ENCODE assay signal across 6 cellular contexts in genomic region chr11:106727261-106727660, GRCh38.
"Had no signal": no experiment of that assay in that cellular context is flagged by ENCODE, and none has a peak within 500 bp of the region (broad histone marks: within the 10 kb centered on the region; RNA-seq: fewer than 3 reads in every experiment).

No MANE protein-coding gene starts in this region.

- ATAC-seq: GM23338, K562 had no signal

- H3K4me3 ChIP-seq: GM23338, K562 had no signal

- DNase-seq: H9, HCEC 1CT, IMR-90, KG1 had no signal
